ENCODE assay signal across 19 cellular contexts in the genomic region with DNA sequence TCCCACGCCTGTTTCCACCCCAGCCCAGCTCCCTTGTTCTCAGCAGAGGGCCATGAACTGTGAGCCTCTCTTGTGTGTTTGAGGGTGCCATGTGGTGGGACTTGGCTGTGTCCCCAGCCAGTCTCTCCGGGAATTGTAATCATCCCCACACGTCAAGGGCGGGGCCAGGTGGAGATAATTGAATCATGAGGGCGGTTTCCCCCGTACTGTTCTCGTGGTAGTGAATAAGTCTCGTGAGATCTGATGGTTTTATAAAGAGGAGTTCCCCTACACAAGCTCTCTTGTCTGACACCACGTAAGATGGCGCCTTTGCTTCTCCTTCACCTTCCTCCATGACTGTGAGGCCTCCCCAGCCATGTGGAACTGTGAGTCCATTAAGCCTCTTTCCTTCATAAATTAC. TPM values are rescaled to one million over a fixed set of nuclear protein-coding genes. Genes with fewer than 3 reads are reported as not detected.
DNase-seq lines count a peak whose midpoint lies in the region; ATAC-seq, FAIRE-seq and TF ChIP-seq lines count a peak whose summit lies in the region.
"Had no signal": no experiment of that assay in that cellular context is flagged by ENCODE, and none has a peak within 500 bp of the region (broad histone marks: within the 10 kb centered on the region; RNA-seq: fewer than 3 reads in every experiment).

No MANE protein-coding gene starts in this region.

- H3K4me2 ChIP-seq in astrocyte (ENCODE audit: low read length), result no peak overlapping the region

- no peak overlapping the region for H2AFZ ChIP-seq in ACC112 (ENCODE audit: low read length, unreplicated experiment)
- H2AFZ ChIP-seq in astrocyte (ENCODE audit: low read depth, low read length), result peak overlapping the region; percentile 9

- no peak overlapping the region for H3K9ac ChIP-seq in astrocyte (ENCODE audit: low read length)

- no peaks in the 10 kb centered on the region for H3K9me3 ChIP-seq in HEK293 (ENCODE audit: control insufficient read depth, insufficient read depth, low read depth, low read length)
- H3K9me3 ChIP-seq in astrocyte (ENCODE audit: insufficient read depth, low read depth, low read length), result no peaks in the 10 kb centered on the region
- no peaks in the 10 kb centered on the region for H3K9me3 ChIP-seq in psoas muscle
- H3K9me3 ChIP-seq: MG63 had no signal

- peak overlapping the region; percentile 97; the same call in 1 of the 2 replicates for H3K27ac ChIP-seq in ACC112 (ENCODE audit: low read depth, low read length)
- H3K27ac ChIP-seq in HEK293 (ENCODE audit: extremely low read depth, low read depth, low read length), result no peak overlapping the region
- peak overlapping the region; percentile 2 for H3K27ac ChIP-seq in astrocyte (ENCODE audit: low read depth, low read length)
- no peak overlapping the region for H3K27ac ChIP-seq in psoas muscle
- H3K27ac ChIP-seq: SK-N-MC had no signal

- no peak for ATAC-seq in psoas muscle
- ATAC-seq: PC-3 had no signal

- H3K27me3 Mint-ChIP-seq in astrocyte (ENCODE audit: low read depth, unreplicated experiment) (peaks cover 19% of the 10 kb centered on the region), nephron (ENCODE audit: low read depth) (peaks cover 3% of the 10 kb centered on the region)
- H3K27me3 Mint-ChIP-seq: CD4-positive, alpha-beta T cell had no signal

- H3K4me3 ChIP-seq in ACC112 (ENCODE audit: low read depth, low read length), result no peak overlapping the region
- no peak overlapping the region for H3K4me3 ChIP-seq in HEK293 (ENCODE audit: low read depth, low read length)
- H3K4me3 ChIP-seq in astrocyte (ENCODE audit: insufficient read depth, low read depth, low read length), result no peak overlapping the region
- no peak overlapping the region for H3K4me3 ChIP-seq in psoas muscle
- H3K4me3 ChIP-seq: MG63, SK-N-MC had no signal

- intact Hi-C loops in psoas muscle (cut with DNase I) (no loop called here), head of caudate nucleus (cut with DNase I) (no loop called here)

- no peak for FAIRE-seq in astrocyte (lab: Jason Lieb, UNC)

- CTCF ChIA-PET in HEK293 (lab: Yijun Ruan, JAX), result no interaction called here

- H3K4me1 Mint-ChIP-seq in astrocyte (ENCODE audit: low read depth, unreplicated experiment) (no peaks in the 10 kb centered on the region), nephron (peaks cover 24% of the 10 kb centered on the region)
- H3K4me1 Mint-ChIP-seq: B cell had no signal

- H3K4me1 ChIP-seq in ACC112 (ENCODE audit: control insufficient read depth, insufficient read depth, low read length, unreplicated experiment), result peaks cover 25% of the 10 kb centered on the region
- H3K4me1 ChIP-seq in HEK293 (ENCODE audit: control insufficient read depth, insufficient read depth, low read length), result no peaks in the 10 kb centered on the region
- H3K4me1 ChIP-seq in astrocyte (ENCODE audit: insufficient read depth, low read length), result peaks cover 20% of the 10 kb centered on the region
- no peaks in the 10 kb centered on the region for H3K4me1 ChIP-seq in psoas muscle

- H4K20me1 ChIP-seq in astrocyte (ENCODE audit: insufficient read depth, low read length), result no peaks in the 10 kb centered on the region

- no peaks in the 10 kb centered on the region for H3K36me3 Mint-ChIP-seq in astrocyte (ENCODE audit: low read depth, unreplicated experiment)
- H3K36me3 Mint-ChIP-seq in nephron (ENCODE audit: low read depth), result no peaks in the 10 kb centered on the region

- TF ChIP-seq CTCF in HEK293 (tag by site-specific recombination; IDR thresholded peaks at IDR 0.05) (no peak), astrocyte (IDR thresholded peaks at IDR 0.05; ENCODE audit: insufficient read depth, low read depth, low read length) (no peak), nephron (IDR thresholded peaks at IDR 0.05; ENCODE audit: unreplicated experiment in 3 of 3) (no peak), psoas muscle (IDR thresholded peaks at IDR 0.05) (no peak), GM10266 (IDR thresholded peaks at IDR 0.05; ENCODE audit: control insufficient read depth, insufficient read depth, low read depth, missing control alignments) (no peak)

- H3K36me3 ChIP-seq in ACC112 (ENCODE audit: insufficient read depth, low read length) (no peaks in the 10 kb centered on the region), HEK293 (ENCODE audit: control insufficient read depth in 2 of 2, insufficient read depth in 1 of 2, low read length in 2 of 2) (no peaks in the 10 kb centered on the region), astrocyte (ENCODE audit: insufficient read depth, low read length) (no peaks in the 10 kb centered on the region), psoas muscle (ENCODE audit: insufficient read depth in 1 of 2, low read depth in 1 of 2) (no peaks in the 10 kb centered on the region)
- H3K36me3 ChIP-seq: MG63 had no signal

- H3K27me3 ChIP-seq in ACC112 (ENCODE audit: insufficient read depth, low read length), result no peaks in the 10 kb centered on the region
- no peaks in the 10 kb centered on the region for H3K27me3 ChIP-seq in astrocyte (ENCODE audit: insufficient read depth, low read length)
- H3K27me3 ChIP-seq in psoas muscle (ENCODE audit: insufficient read depth in 3 of 3, low read length in 2 of 3), result peaks cover 0 to 7% (median 1%) of the 10 kb centered on the region in 3 donors
- H3K27me3 ChIP-seq: MG63 had no signal

- DNase-seq in astrocyte (ENCODE audit: low read depth) (peak; percentile 23), psoas muscle (no peak), head of caudate nucleus (no peak), GM10266 (ENCODE audit: extremely low spot score) (no peak)
- DNase-seq in activated T-cell treated with anti-CD3 and anti-CD28 coated beads, Interleukin-2, amount 50 U/mL, for 48 hours, result no peak
- DNase-seq: CD4-positive, alpha-beta T cell; DND-41; GF-D8; MG63; NCI-H1105 treated with DMSO at 0.1 percent for 48 hours; NCI-H2029; NCI-H2227 treated with DMSO at 0.1 percent for 48 hours; NCI-H526; PC-3 had no signal

- no peaks in the 10 kb centered on the region for H3K79me2 ChIP-seq in ACC112 (ENCODE audit: control insufficient read depth, insufficient read depth, low read length, unreplicated experiment)
- H3K79me2 ChIP-seq in astrocyte (ENCODE audit: insufficient read depth, low read length), result no peaks in the 10 kb centered on the region

- H3K27ac Mint-ChIP-seq in astrocyte (ENCODE audit: unreplicated experiment) (peak overlapping the region; percentile 66), nephron (peak overlapping the region; percentile 20 to 83 (median 71))
- H3K27ac Mint-ChIP-seq: B cell; CD4-positive, alpha-beta T cell had no signal

- WGBS in psoas muscle, 3 donors, result 81 to 87% (median 85%) methylated on average over 10 of the region's 10 CpGs

- H3K4me3 Mint-ChIP-seq in astrocyte (ENCODE audit: unreplicated experiment), result no peak overlapping the region
- H3K4me3 Mint-ChIP-seq in nephron, result no peak overlapping the region
- H3K4me3 Mint-ChIP-seq: B cell; CD4-positive, alpha-beta T cell had no signal

- POLR2A ChIA-PET in HEK293 (lab: Yijun Ruan, JAX), result no interaction called here

- H3K9me3 Mint-ChIP-seq in astrocyte (ENCODE audit: unreplicated experiment) (peaks cover 2% of the 10 kb centered on the region), nephron (no peaks in the 10 kb centered on the region)
- H3K9me3 Mint-ChIP-seq: CD4-positive, alpha-beta T cell had no signal

TF ChIP-seq in HEK293, 187 proteins besides CTCF, POLR2A, EP300 and RAD21:
- no peak for TF ChIP-seq ZNF585B (tag by site-specific recombination; IDR thresholded peaks at IDR 0.05)
- TF ChIP-seq, protein P1, sequence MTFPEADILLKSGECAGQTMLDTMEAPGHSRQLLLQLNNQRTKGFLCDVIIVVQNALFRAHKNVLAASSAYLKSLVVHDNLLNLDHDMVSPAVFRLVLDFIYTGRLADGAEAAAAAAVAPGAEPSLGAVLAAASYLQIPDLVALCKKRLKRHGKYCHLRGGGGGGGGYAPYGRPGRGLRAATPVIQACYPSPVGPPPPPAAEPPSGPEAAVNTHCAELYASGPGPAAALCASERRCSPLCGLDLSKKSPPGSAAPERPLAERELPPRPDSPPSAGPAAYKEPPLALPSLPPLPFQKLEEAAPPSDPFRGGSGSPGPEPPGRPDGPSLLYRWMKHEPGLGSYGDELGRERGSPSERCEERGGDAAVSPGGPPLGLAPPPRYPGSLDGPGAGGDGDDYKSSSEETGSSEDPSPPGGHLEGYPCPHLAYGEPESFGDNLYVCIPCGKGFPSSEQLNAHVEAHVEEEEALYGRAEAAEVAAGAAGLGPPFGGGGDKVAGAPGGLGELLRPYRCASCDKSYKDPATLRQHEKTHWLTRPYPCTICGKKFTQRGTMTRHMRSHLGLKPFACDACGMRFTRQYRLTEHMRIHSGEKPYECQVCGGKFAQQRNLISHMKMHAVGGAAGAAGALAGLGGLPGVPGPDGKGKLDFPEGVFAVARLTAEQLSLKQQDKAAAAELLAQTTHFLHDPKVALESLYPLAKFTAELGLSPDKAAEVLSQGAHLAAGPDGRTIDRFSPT (tag by site-specific recombination; IDR thresholded peaks at IDR 0.05), result no peak
- 0 out of 2 replicates have a peak, but pooled peaks have one; percentile 26 for TF ChIP-seq KLF1 (tag by site-specific recombination; IDR thresholded peaks at IDR 0.05)

RNA-seq across cellular contexts. Expression of gene COL6A2, which starts 57.2 kb away (rescaled TPM):
- total RNA-seq in astrocyte (120 and 194 TPM in 2 replicates), psoas muscle (100 to 1,000 TPM in 2 of 4 donors, 10 to 100 TPM in 2; 56.2 to 122 (median 90.4) TPM)
- polyA plus RNA-seq in psoas muscle, result 10 to 100 TPM; 29.8 to 58.8 (median 47.1) TPM

RNA-seq across cellular contexts. Expression of gene COL6A1, which starts 59.1 kb away (rescaled TPM):
- total RNA-seq in astrocyte, result 131 and 173 TPM in 2 replicates
- total RNA-seq in psoas muscle, result 10 to 100 TPM; 36.1 to 83.0 (median 61.9) TPM
- polyA plus RNA-seq in psoas muscle, result 10 to 100 TPM; 29.4 to 32.1 (median 30.4) TPM

Comparison
In these comparisons a context has a peak if more than half of its experiments do, and no peak if none do; other contexts are left out.
1. H3K27ac ChIP-seq: peak in ACC112 (single experiment) and astrocyte (single experiment); none in HEK293 (single experiment) and psoas muscle (single experiment).